37 cellular contexts compared by ENCODE assay signal in the genomic region with DNA sequence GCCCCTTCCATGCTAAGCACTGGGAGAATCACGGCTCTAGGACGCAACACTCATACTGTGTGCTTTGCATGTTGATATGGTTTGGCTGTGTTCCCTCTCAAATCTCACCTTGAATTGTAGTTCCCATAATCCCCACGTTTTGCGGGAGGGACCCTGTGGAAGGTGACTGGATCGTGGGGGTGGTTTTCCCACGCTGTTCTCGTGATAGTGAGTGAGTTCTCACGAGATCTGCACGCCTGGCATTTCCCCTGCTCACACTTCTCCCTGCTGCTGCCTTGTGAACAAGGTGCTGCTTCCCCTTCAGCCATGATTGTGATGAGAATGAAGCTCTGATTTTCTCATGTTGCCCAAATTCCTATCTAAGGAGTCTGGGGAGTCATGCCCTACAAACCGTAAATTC. TPM values are rescaled to one million over a fixed set of nuclear protein-coding genes. Genes with fewer than 3 reads are reported as not detected.
"Had no signal": no experiment of that assay in that cellular context is flagged by ENCODE, and none has a peak within 500 bp of the region (broad histone marks: within the 10 kb centered on the region; RNA-seq: fewer than 3 reads in every experiment).

No MANE protein-coding gene starts in this region.

- H3K36me3 Mint-ChIP-seq: activated naive CD4-positive, alpha-beta T cell treated with anti-CD3 and anti-CD28 coated beads, Interleukin-2, amount 10 ng/mL, durations not matched to agents 7 days and 5 days; activated naive CD4-positive, alpha-beta T cell treated with anti-CD3 and anti-CD28 coated beads, Interleukin-2, amount 50 U/mL, for 72 hours; activated naive CD8-positive, alpha-beta T cell treated with anti-CD3 and anti-CD28 coated beads, Interleukin-2, amount 10 ng/mL, durations not matched to agents 7 days and 5 days; brain had no signal

- H3K27ac Mint-ChIP-seq: activated B cell treated with CpG ODN at 0.5 μM for 24 hours; activated CD4-positive, alpha-beta memory T cell treated with anti-CD3 and anti-CD28 coated beads, Interleukin-2, amount 10 ng/mL, durations not matched to agents 7 days and 5 days; activated CD4-positive, alpha-beta T cell treated with anti-CD3 and anti-CD28 coated beads for 36 hours; activated CD4-positive, alpha-beta T cell treated with anti-CD3 and anti-CD28 coated beads, Interleukin-2, amount 10 ng/mL, durations not matched to agents 24 days and 14 days; activated naive CD4-positive, alpha-beta T cell treated with anti-CD3 and anti-CD28 coated beads, Interleukin-2, amount 10 ng/mL, durations not matched to agents 7 days and 5 days; activated naive CD4-positive, alpha-beta T cell treated with anti-CD3 and anti-CD28 coated beads, Interleukin-2, amount 50 U/mL, for 72 hours; activated naive CD8-positive, alpha-beta T cell treated with anti-CD3 and anti-CD28 coated beads, Interleukin-2, amount 10 ng/mL, durations not matched to agents 7 days and 5 days; activated T-cell treated with anti-CD3 and anti-CD28 coated beads, Interleukin-2, amount 50 U/mL, for 24 hours; activated T-cell treated with anti-CD3 and anti-CD28 coated beads, Interleukin-2, amount 50 U/mL, for 72 hours; T-helper 17 cell; T-helper 2 cell treated with Interferon-gamma antibody and Interleukin-4, amounts not matched to agents 5 μg/mL and 100 μg/mL, for 36 hours had no signal

- H3K27me3 Mint-ChIP-seq: activated B cell treated with CpG ODN at 0.5 μM for 24 hours; activated CD4-positive, alpha-beta memory T cell treated with anti-CD3 and anti-CD28 coated beads, Interleukin-2, amount 10 ng/mL, durations not matched to agents 7 days and 5 days; activated CD4-positive, alpha-beta T cell treated with anti-CD3 and anti-CD28 coated beads, Interleukin-2, amount 10 ng/mL, durations not matched to agents 24 days and 14 days; activated naive CD8-positive, alpha-beta T cell treated with anti-CD3 and anti-CD28 coated beads, Interleukin-2, amount 10 ng/mL, durations not matched to agents 7 days and 5 days; brain had no signal

- ATAC-seq: activated CD4-positive, alpha-beta T cell treated with anti-CD3 and anti-CD28 coated beads for 36 hours; activated CD4-positive, CD25-positive, alpha-beta regulatory T cell treated with anti-CD3 and anti-CD28 coated beads, Interleukin-2, amount 50 U/mL, for 24 hours; activated naive CD4-positive, alpha-beta T cell treated with anti-CD3 and anti-CD28 coated beads, Interleukin-2, amount 50 U/mL, for 72 hours; activated T-cell treated with anti-CD3 and anti-CD28 coated beads, Interleukin-2, amount 50 U/mL, for 72 hours; gastroesophageal sphincter; heart right ventricle; T-helper 17 cell had no signal

- H3K36me3 ChIP-seq: ascending aorta, breast epithelium, cardiac muscle cell, colonic mucosa, esophagus squamous epithelium, gastroesophageal sphincter, heart right ventricle, WERI-Rb-1 had no signal

- H3K9me3 ChIP-seq: ascending aorta, breast epithelium, colonic mucosa, esophagus squamous epithelium, gastroesophageal sphincter, heart right ventricle had no signal

- FAIRE-seq: endometrium, endothelial cell of umbilical vein had no signal

- H3K4me1 Mint-ChIP-seq: activated B cell treated with CpG ODN at 0.5 μM for 24 hours; activated CD4-positive, alpha-beta memory T cell treated with anti-CD3 and anti-CD28 coated beads, Interleukin-2, amount 10 ng/mL, durations not matched to agents 7 days and 5 days; activated CD4-positive, alpha-beta T cell treated with anti-CD3 and anti-CD28 coated beads for 36 hours; activated CD4-positive, alpha-beta T cell treated with anti-CD3 and anti-CD28 coated beads, Interleukin-2, amount 10 ng/mL, durations not matched to agents 24 days and 14 days; activated naive CD4-positive, alpha-beta T cell treated with anti-CD3 and anti-CD28 coated beads, Interleukin-2, amount 10 ng/mL, durations not matched to agents 7 days and 5 days; activated naive CD8-positive, alpha-beta T cell treated with anti-CD3 and anti-CD28 coated beads, Interleukin-2, amount 10 ng/mL, durations not matched to agents 7 days and 5 days; T-helper 17 cell had no signal

- H3K4me1 ChIP-seq: ascending aorta, breast epithelium, colonic mucosa, esophagus squamous epithelium, gastroesophageal sphincter, heart right ventricle had no signal

- H3K9me3 Mint-ChIP-seq: activated B cell treated with CpG ODN at 0.5 μM for 24 hours; activated CD4-positive, alpha-beta memory T cell treated with anti-CD3 and anti-CD28 coated beads, Interleukin-2, amount 10 ng/mL, durations not matched to agents 7 days and 5 days; activated CD4-positive, alpha-beta T cell treated with anti-CD3 and anti-CD28 coated beads, Interleukin-2, amount 10 ng/mL, durations not matched to agents 24 days and 14 days; activated naive CD4-positive, alpha-beta T cell treated with anti-CD3 and anti-CD28 coated beads, Interleukin-2, amount 10 ng/mL, durations not matched to agents 7 days and 5 days; activated naive CD4-positive, alpha-beta T cell treated with anti-CD3 and anti-CD28 coated beads, Interleukin-2, amount 50 U/mL, for 72 hours; activated naive CD8-positive, alpha-beta T cell treated with anti-CD3 and anti-CD28 coated beads, Interleukin-2, amount 10 ng/mL, durations not matched to agents 7 days and 5 days; activated T-cell treated with anti-CD3 and anti-CD28 coated beads, Interleukin-2, amount 50 U/mL, for 24 hours; activated T-cell treated with anti-CD3 and anti-CD28 coated beads, Interleukin-2, amount 50 U/mL, for 72 hours; brain; T-helper 2 cell treated with Interferon-gamma antibody and Interleukin-4, amounts not matched to agents 5 μg/mL and 100 μg/mL, for 36 hours had no signal

- DNase-seq: activated B cell treated with CpG ODN at 0.5 μM for 24 hours; activated CD4-positive, alpha-beta memory T cell treated with anti-CD3 and anti-CD28 coated beads, Interleukin-2, amount 10 ng/mL, durations not matched to agents 7 days and 5 days; activated CD4-positive, alpha-beta T cell treated with anti-CD3 and anti-CD28 coated beads for 36 hours; activated CD4-positive, alpha-beta T cell treated with anti-CD3 and anti-CD28 coated beads, Interleukin-2, amount 10 ng/mL, durations not matched to agents 24 days and 14 days; activated CD4-positive, alpha-beta T cell treated with anti-CD3 and anti-CD28 coated beads, Interleukin-2, amount 50 U/mL, for 4 hours; activated CD8-positive, alpha-beta memory T cell treated with anti-CD3 and anti-CD28 coated beads, Interleukin-2, amount 50 U/mL, for 48 hours; activated gamma-delta T cell; activated naive CD4-positive, alpha-beta T cell; activated naive CD4-positive, alpha-beta T cell treated with anti-CD3 and anti-CD28 coated beads, Interleukin-2, amount 10 ng/mL, durations not matched to agents 7 days and 5 days; activated naive CD8-positive, alpha-beta T cell treated with anti-CD3 and anti-CD28 coated beads, Interleukin-2, amount 10 ng/mL, durations not matched to agents 7 days and 5 days; activated T-cell treated with anti-CD3 and anti-CD28 coated beads for 4 hours; activated T-cell treated with anti-CD3 and anti-CD28 coated beads, Interleukin-2, amount 50 U/mL, for 24 hours; activated T-cell treated with anti-CD3 and anti-CD28 coated beads, Interleukin-2, amount 50 U/mL, for 72 hours; central memory CD4-positive, alpha-beta T cell; colonic mucosa; effector CD8-positive, alpha-beta T cell; esophagus squamous epithelium; foreskin melanocyte; heart right ventricle; T-helper 17 cell; T1000; WERI-Rb-1 had no signal

- H3K4me3 ChIP-seq: ascending aorta, breast epithelium, cardiac muscle cell, colonic mucosa, esophagus squamous epithelium, gastroesophageal sphincter, heart right ventricle had no signal

- H3K27me3 ChIP-seq: ascending aorta had no signal

- H3K4me3 Mint-ChIP-seq: activated B cell treated with CpG ODN at 0.5 μM for 24 hours; activated CD4-positive, alpha-beta memory T cell treated with anti-CD3 and anti-CD28 coated beads, Interleukin-2, amount 10 ng/mL, durations not matched to agents 7 days and 5 days; activated CD4-positive, alpha-beta T cell treated with anti-CD3 and anti-CD28 coated beads for 36 hours; activated CD4-positive, alpha-beta T cell treated with anti-CD3 and anti-CD28 coated beads, Interleukin-2, amount 10 ng/mL, durations not matched to agents 24 days and 14 days; activated naive CD4-positive, alpha-beta T cell treated with anti-CD3 and anti-CD28 coated beads, Interleukin-2, amount 10 ng/mL, durations not matched to agents 7 days and 5 days; activated naive CD8-positive, alpha-beta T cell treated with anti-CD3 and anti-CD28 coated beads, Interleukin-2, amount 10 ng/mL, durations not matched to agents 7 days and 5 days; activated T-cell treated with anti-CD3 and anti-CD28 coated beads, Interleukin-2, amount 50 U/mL, for 24 hours; activated T-cell treated with anti-CD3 and anti-CD28 coated beads, Interleukin-2, amount 50 U/mL, for 72 hours; brain; T-helper 17 cell; T-helper 2 cell treated with Interferon-gamma antibody and Interleukin-4, amounts not matched to agents 5 μg/mL and 100 μg/mL, for 36 hours had no signal

- H3K27ac ChIP-seq: ascending aorta, breast epithelium, cardiac muscle cell, colonic mucosa, epithelial cell of prostate, esophagus squamous epithelium, gastroesophageal sphincter, heart right ventricle, WERI-Rb-1 had no signal

RNA-seq across cellular contexts. Expression of a gene that starts 53.0 kb away (rescaled TPM):
- total RNA-seq: activated B cell treated with CpG ODN at 0.5 μM for 24 hours; activated CD4-positive, alpha-beta memory T cell treated with anti-CD3 and anti-CD28 coated beads, Interleukin-2, amount 10 ng/mL, durations not matched to agents 7 days and 5 days; activated CD4-positive, alpha-beta T cell treated with anti-CD3 and anti-CD28 coated beads for 36 hours; activated CD4-positive, alpha-beta T cell treated with anti-CD3 and anti-CD28 coated beads, Interleukin-2, amount 10 ng/mL, durations not matched to agents 24 days and 14 days; activated naive CD4-positive, alpha-beta T cell treated with anti-CD3 and anti-CD28 coated beads, Interleukin-2, amount 50 U/mL, for 72 hours; activated naive CD8-positive, alpha-beta T cell treated with anti-CD3 and anti-CD28 coated beads, Interleukin-2, amount 10 ng/mL, durations not matched to agents 7 days and 5 days; activated T-cell treated with anti-CD3 and anti-CD28 coated beads, Interleukin-2, amount 50 U/mL, for 72 hours; ascending aorta; colonic mucosa; dermis microvascular lymphatic vessel endothelial cell; endothelial cell of umbilical vein; esophagus squamous epithelium; fibroblast of lung; fibroblast of villous mesenchyme; glomerular endothelial cell; T-helper 17 cell had no signal
- polyA plus RNA-seq: endothelial cell of umbilical vein, fibroblast of lung had no signal
